In the genomic region with DNA sequence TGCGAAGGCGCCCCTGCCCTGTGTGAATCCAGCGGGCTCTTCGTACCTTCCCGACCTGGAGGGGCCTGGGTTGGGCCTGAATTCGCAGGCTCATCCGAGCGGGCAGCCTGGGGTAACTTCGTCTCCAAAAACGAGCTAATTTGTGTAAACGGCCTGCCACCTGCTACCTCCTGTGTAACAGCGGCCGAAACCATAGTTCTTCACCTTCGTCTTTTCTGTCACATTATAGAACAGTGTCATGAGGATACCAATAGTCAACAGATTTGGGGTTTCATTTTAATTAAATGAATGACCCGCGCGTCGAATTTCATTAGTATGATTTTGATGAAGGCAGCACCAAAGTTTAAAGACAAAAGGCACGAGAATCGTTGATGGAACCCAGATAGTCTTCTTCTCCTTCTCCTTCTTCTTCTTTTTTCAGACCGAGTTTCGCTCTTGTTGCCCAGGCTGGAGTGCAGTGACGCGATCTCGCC, we compare ENCODE assay signal across 1 cellular context.
TF ChIP-seq lines count a peak whose summit lies in the region.

No MANE protein-coding gene starts in this region.

TF ChIP-seq in HepG2, 621 proteins besides CTCF, POLR2A, EP300 and RAD21 (continued from another document and continues in another):
- TF ChIP-seq, protein P1, sequence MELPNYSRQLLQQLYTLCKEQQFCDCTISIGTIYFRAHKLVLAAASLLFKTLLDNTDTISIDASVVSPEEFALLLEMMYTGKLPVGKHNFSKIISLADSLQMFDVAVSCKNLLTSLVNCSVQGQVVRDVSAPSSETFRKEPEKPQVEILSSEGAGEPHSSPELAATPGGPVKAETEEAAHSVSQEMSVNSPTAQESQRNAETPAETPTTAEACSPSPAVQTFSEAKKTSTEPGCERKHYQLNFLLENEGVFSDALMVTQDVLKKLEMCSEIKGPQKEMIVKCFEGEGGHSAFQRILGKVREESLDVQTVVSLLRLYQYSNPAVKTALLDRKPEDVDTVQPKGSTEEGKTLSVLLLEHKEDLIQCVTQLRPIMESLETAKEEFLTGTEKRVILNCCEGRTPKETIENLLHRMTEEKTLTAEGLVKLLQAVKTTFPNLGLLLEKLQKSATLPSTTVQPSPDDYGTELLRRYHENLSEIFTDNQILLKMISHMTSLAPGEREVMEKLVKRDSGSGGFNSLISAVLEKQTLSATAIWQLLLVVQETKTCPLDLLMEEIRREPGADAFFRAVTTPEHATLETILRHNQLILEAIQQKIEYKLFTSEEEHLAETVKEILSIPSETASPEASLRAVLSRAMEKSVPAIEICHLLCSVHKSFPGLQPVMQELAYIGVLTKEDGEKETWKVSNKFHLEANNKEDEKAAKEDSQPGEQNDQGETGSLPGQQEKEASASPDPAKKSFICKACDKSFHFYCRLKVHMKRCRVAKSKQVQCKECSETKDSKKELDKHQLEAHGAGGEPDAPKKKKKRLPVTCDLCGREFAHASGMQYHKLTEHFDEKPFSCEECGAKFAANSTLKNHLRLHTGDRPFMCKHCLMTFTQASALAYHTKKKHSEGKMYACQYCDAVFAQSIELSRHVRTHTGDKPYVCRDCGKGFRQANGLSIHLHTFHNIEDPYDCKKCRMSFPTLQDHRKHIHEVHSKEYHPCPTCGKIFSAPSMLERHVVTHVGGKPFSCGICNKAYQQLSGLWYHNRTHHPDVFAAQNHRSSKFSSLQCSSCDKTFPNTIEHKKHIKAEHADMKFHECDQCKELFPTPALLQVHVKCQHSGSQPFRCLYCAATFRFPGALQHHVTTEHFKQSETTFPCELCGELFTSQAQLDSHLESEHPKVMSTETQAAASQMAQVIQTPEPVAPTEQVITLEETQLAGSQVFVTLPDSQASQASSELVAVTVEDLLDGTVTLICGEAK (IDR thresholded peaks at IDR 0.05): no peak
- TF ChIP-seq, protein P1 (CRISPR knock-in tag; IDR thresholded peaks at IDR 0.05): no peak
- TF ChIP-seq ZNF652 (CRISPR knock-in tag; IDR thresholded peaks at IDR 0.05; ENCODE audit: borderline replicate concordance, low read depth) (no peak), NRL (CRISPR knock-in tag; IDR thresholded peaks at IDR 0.05; ENCODE audit: borderline replicate concordance) (peak; percentile 54; the same call in 1 of the 2 replicates), ARNTL (CRISPR knock-in tag; IDR thresholded peaks at IDR 0.05) (peak; percentile 2; the same call in 1 of the 2 replicates), ARNT (IDR thresholded peaks at IDR 0.05) (no peak), HNRNPUL1 (IDR thresholded peaks at IDR 0.05; ENCODE audit: low read depth, low read length) (no peak), POLR2AphosphoS5 (IDR thresholded peaks at IDR 0.05; ENCODE audit: low read depth, low read length) (no peak), STAT5B (CRISPR knock-in tag; IDR thresholded peaks at IDR 0.05) (no peak)
- TF ChIP-seq, protein P2, sequence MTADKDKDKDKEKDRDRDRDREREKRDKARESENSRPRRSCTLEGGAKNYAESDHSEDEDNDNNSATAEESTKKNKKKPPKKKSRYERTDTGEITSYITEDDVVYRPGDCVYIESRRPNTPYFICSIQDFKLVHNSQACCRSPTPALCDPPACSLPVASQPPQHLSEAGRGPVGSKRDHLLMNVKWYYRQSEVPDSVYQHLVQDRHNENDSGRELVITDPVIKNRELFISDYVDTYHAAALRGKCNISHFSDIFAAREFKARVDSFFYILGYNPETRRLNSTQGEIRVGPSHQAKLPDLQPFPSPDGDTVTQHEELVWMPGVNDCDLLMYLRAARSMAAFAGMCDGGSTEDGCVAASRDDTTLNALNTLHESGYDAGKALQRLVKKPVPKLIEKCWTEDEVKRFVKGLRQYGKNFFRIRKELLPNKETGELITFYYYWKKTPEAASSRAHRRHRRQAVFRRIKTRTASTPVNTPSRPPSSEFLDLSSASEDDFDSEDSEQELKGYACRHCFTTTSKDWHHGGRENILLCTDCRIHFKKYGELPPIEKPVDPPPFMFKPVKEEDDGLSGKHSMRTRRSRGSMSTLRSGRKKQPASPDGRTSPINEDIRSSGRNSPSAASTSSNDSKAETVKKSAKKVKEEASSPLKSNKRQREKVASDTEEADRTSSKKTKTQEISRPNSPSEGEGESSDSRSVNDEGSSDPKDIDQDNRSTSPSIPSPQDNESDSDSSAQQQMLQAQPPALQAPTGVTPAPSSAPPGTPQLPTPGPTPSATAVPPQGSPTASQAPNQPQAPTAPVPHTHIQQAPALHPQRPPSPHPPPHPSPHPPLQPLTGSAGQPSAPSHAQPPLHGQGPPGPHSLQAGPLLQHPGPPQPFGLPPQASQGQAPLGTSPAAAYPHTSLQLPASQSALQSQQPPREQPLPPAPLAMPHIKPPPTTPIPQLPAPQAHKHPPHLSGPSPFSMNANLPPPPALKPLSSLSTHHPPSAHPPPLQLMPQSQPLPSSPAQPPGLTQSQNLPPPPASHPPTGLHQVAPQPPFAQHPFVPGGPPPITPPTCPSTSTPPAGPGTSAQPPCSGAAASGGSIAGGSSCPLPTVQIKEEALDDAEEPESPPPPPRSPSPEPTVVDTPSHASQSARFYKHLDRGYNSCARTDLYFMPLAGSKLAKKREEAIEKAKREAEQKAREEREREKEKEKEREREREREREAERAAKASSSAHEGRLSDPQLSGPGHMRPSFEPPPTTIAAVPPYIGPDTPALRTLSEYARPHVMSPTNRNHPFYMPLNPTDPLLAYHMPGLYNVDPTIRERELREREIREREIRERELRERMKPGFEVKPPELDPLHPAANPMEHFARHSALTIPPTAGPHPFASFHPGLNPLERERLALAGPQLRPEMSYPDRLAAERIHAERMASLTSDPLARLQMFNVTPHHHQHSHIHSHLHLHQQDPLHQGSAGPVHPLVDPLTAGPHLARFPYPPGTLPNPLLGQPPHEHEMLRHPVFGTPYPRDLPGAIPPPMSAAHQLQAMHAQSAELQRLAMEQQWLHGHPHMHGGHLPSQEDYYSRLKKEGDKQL (CRISPR knock-in tag; IDR thresholded peaks at IDR 0.05; ENCODE audit: low read depth): no peak
- TF ChIP-seq, protein P3, sequence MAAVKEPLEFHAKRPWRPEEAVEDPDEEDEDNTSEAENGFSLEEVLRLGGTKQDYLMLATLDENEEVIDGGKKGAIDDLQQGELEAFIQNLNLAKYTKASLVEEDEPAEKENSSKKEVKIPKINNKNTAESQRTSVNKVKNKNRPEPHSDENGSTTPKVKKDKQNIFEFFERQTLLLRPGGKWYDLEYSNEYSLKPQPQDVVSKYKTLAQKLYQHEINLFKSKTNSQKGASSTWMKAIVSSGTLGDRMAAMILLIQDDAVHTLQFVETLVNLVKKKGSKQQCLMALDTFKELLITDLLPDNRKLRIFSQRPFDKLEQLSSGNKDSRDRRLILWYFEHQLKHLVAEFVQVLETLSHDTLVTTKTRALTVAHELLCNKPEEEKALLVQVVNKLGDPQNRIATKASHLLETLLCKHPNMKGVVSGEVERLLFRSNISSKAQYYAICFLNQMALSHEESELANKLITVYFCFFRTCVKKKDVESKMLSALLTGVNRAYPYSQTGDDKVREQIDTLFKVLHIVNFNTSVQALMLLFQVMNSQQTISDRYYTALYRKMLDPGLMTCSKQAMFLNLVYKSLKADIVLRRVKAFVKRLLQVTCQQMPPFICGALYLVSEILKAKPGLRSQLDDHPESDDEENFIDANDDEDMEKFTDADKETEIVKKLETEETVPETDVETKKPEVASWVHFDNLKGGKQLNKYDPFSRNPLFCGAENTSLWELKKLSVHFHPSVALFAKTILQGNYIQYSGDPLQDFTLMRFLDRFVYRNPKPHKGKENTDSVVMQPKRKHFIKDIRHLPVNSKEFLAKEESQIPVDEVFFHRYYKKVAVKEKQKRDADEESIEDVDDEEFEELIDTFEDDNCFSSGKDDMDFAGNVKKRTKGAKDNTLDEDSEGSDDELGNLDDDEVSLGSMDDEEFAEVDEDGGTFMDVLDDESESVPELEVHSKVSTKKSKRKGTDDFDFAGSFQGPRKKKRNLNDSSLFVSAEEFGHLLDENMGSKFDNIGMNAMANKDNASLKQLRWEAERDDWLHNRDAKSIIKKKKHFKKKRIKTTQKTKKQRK (IDR thresholded peaks at IDR 0.05; ENCODE audit: low read length): no peak
- TF ChIP-seq, protein P4, sequence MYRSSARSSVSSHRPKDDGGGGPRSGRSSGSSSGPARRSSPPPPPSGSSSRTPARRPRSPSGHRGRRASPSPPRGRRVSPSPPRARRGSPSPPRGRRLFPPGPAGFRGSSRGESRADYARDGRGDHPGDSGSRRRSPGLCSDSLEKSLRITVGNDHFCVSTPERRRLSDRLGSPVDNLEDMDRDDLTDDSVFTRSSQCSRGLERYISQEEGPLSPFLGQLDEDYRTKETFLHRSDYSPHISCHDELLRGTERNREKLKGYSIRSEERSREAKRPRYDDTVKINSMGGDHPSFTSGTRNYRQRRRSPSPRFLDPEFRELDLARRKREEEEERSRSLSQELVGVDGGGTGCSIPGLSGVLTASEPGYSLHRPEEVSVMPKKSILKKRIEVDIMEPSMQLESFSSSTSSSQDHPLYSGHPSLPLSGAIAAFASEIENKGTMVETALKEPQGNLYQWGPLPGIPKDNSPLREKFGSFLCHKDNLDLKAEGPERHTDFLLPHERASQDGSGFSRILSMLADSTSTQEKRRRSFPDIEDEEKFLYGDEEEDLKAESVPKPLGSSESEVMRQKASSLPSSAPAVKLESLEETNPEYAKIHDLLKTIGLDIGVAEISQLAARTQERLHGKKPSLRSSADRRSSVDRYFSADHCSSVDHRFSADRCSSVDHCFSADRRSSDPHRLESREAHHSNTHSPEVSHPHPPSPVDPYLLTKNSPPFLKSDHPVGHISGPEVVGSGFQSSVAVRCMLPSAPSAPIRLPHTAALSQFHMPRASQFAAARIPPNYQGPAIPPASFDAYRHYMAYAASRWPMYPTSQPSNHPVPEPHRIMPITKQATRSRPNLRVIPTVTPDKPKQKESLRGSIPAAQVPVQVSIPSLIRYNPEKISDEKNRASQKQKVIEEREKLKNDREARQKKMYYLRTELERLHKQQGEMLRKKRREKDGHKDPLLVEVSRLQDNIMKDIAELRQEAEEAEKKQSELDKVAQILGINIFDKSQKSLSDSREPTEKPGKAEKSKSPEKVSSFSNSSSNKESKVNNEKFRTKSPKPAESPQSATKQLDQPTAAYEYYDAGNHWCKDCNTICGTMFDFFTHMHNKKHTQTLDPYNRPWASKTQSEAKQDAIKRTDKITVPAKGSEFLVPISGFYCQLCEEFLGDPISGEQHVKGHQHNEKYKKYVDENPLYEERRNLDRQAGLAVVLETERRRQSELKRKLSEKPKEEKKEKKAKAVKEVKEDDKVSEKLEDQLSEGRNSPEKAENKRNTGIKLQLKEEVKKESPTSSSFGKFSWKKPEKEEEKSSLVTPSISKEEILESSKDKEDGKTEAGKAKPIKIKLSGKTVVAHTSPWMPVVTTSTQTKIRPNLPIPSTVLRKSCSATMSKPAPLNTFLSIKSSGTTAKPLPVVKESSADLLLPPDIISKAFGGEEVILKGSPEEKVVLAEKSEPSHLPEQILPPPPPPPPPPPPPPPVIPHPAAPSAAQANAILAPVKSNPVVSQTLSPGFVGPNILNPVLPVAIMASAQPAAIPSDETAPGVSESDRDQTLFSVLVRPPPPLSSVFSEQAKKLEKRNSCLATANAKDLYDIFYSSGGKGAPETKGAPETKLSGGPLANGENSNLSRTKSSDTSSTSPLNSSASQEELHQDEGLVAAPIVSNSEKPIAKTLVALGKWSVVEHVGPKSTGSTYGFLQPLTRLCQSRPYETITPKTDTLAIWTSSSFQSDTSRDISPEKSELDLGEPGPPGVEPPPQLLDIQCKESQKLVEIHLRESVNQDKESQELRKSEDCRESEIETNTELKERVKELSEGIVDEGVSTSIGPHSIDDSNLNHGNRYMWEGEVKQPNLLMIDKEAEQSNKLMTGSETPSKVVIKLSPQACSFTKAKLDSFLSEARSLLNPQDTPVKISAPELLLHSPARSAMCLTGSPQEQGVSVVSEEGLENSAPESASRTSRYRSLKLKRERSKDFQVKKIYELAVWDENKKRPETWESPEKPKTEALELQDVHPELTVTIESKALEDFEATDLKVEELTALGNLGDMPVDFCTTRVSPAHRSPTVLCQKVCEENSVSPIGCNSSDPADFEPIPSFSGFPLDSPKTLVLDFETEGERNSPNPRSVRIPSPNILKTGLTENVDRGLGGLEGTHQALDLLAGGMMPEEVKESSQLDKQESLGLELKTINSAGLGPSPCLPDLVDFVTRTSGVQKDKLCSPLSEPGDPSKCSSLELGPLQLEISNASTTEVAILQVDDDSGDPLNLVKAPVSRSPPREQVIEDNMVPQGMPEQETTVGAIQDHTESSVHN (CRISPR knock-in tag; IDR thresholded peaks at IDR 0.05): no peak
- TF ChIP-seq, protein P5, sequence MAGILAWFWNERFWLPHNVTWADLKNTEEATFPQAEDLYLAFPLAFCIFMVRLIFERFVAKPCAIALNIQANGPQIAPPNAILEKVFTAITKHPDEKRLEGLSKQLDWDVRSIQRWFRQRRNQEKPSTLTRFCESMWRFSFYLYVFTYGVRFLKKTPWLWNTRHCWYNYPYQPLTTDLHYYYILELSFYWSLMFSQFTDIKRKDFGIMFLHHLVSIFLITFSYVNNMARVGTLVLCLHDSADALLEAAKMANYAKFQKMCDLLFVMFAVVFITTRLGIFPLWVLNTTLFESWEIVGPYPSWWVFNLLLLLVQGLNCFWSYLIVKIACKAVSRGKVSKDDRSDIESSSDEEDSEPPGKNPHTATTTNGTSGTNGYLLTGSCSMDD (CRISPR knock-in tag; IDR thresholded peaks at IDR 0.05): 0 out of 2 replicates have a peak, but pooled peaks have one; percentile 37
